Comparison of ENCODE assay signal across 31 cellular contexts in genomic region chr11:36407360-36407759, GRCh38.
DNase-seq lines count a peak whose midpoint lies in the region; ATAC-seq and TF ChIP-seq lines count a peak whose summit lies in the region.
"Had no signal": no experiment of that assay in that cellular context is flagged by ENCODE, and none has a peak within 500 bp of the region (broad histone marks: within the 10 kb centered on the region; RNA-seq: fewer than 3 reads in every experiment).

No MANE protein-coding gene starts in this region.

- H3K27ac Mint-ChIP-seq in activated CD4-positive, alpha-beta T cell treated with anti-CD3 and anti-CD28 coated beads, Interleukin-2, amount 10 ng/mL, durations not matched to agents 24 days and 14 days, result peak overlapping the region; percentile 37
- no peak overlapping the region for H3K27ac Mint-ChIP-seq in activated CD4-positive, alpha-beta T cell treated with anti-CD3 and anti-CD28 coated beads, Interleukin-2, amount 10 ng/mL, durations not matched to agents 7 days and 5 days
- peak overlapping the region; percentile 66 for H3K27ac Mint-ChIP-seq in CD8-positive, alpha-beta T cell
- H3K27ac Mint-ChIP-seq in T-cell (peak overlapping the region; percentile 61 to 92), naive B cell (peak overlapping the region in 4 of 6 donors; percentile 15 to 83 (median 71))
- H3K27ac Mint-ChIP-seq in activated T-helper 17 cell treated with anti-CD3 and anti-CD28 coated beads, Interleukin-2, amount 50 U/mL, for 72 hours, result no peak overlapping the region
- H3K27ac Mint-ChIP-seq: mesothelial cell of epicardium; stimulated activated naive B cell treated with anti-CD40 and anti-IgM and Interleukin-4, amounts not matched to agents 10 μg/mL and 1 μg/mL and 100 μg/mL, for 72 hours had no signal

- H3K36me3 ChIP-seq in CD8-positive, alpha-beta T cell (ENCODE audit: insufficient read depth, low read length), result no peaks in the 10 kb centered on the region
- H3K36me3 ChIP-seq: pancreas, right atrium auricular region, uterus had no signal

- ATAC-seq in CD8-positive, alpha-beta T cell, result no peak
- ATAC-seq in T-cell (replicated peaks in 1 of 4) (no peak), naive B cell (ENCODE audit: low read depth in 2 of 2) (no peak)
- no peak for ATAC-seq in activated T-helper 17 cell treated with anti-CD3 and anti-CD28 coated beads, Interleukin-2, amount 50 U/mL, for 72 hours (replicated peaks)
- ATAC-seq: foreskin keratinocyte; HCT116; HepG2; left lung; naive thymus-derived CD8-positive, alpha-beta T cell; pancreas; PC-3; stimulated activated naive B cell treated with anti-CD40 and anti-IgM and Interleukin-4, amounts not matched to agents 10 μg/mL and 1 μg/mL and 100 μg/mL, for 72 hours had no signal

- H3K4me3 ChIP-seq in CD8-positive, alpha-beta T cell (ENCODE audit: low read depth, low read length), result no peak overlapping the region
- H3K4me3 ChIP-seq: hepatocyte, left lung, pancreas, right atrium auricular region, testis, uterus had no signal

- peaks cover 66% of the 10 kb centered on the region for H3K4me1 Mint-ChIP-seq in activated CD4-positive, alpha-beta T cell treated with anti-CD3 and anti-CD28 coated beads, Interleukin-2, amount 10 ng/mL, durations not matched to agents 24 days and 14 days
- peaks cover 46% of the 10 kb centered on the region for H3K4me1 Mint-ChIP-seq in activated CD4-positive, alpha-beta T cell treated with anti-CD3 and anti-CD28 coated beads, Interleukin-2, amount 10 ng/mL, durations not matched to agents 7 days and 5 days
- peaks cover 49% of the 10 kb centered on the region for H3K4me1 Mint-ChIP-seq in CD8-positive, alpha-beta T cell (ENCODE audit: low read depth)
- peaks cover 37 to 68% (median 48%) of the 10 kb centered on the region in 3 donors for H3K4me1 Mint-ChIP-seq in T-cell
- peaks cover 52 to 90% (median 71%) of the 10 kb centered on the region in 3 donors for H3K4me1 Mint-ChIP-seq in naive B cell
- peaks cover 35% of the 10 kb centered on the region for H3K4me1 Mint-ChIP-seq in activated T-helper 17 cell treated with anti-CD3 and anti-CD28 coated beads, Interleukin-2, amount 50 U/mL, for 72 hours

- POLR2A ChIA-PET in activated CD4-positive, alpha-beta T cell treated with anti-CD3 and anti-CD28 coated beads, Interleukin-2, amount 10 ng/mL, durations not matched to agents 7 days and 5 days (lab: Charles Lee), result no interaction called here
- POLR2A ChIA-PET in CD8-positive, alpha-beta T cell (lab: Charles Lee), result no interaction called here
- POLR2A ChIA-PET in T-cell (lab: Charles Lee), result no interaction called here

- no peaks in the 10 kb centered on the region for H3K9me3 Mint-ChIP-seq in activated CD4-positive, alpha-beta T cell treated with anti-CD3 and anti-CD28 coated beads, Interleukin-2, amount 10 ng/mL, durations not matched to agents 24 days and 14 days
- no peaks in the 10 kb centered on the region for H3K9me3 Mint-ChIP-seq in activated CD4-positive, alpha-beta T cell treated with anti-CD3 and anti-CD28 coated beads, Interleukin-2, amount 10 ng/mL, durations not matched to agents 7 days and 5 days
- no peaks in the 10 kb centered on the region for H3K9me3 Mint-ChIP-seq in CD8-positive, alpha-beta T cell
- H3K9me3 Mint-ChIP-seq in T-cell (no peaks in the 10 kb centered on the region), naive B cell (no peaks in the 10 kb centered on the region)
- H3K9me3 Mint-ChIP-seq in activated T-helper 17 cell treated with anti-CD3 and anti-CD28 coated beads, Interleukin-2, amount 50 U/mL, for 72 hours, result no peaks in the 10 kb centered on the region
- H3K9me3 Mint-ChIP-seq: mesothelial cell of epicardium; stimulated activated naive B cell treated with anti-CD40 and anti-IgM and Interleukin-4, amounts not matched to agents 10 μg/mL and 1 μg/mL and 100 μg/mL, for 72 hours had no signal

- H3K4me1 ChIP-seq in CD8-positive, alpha-beta T cell (ENCODE audit: insufficient read depth, low read length), result peaks cover 41% of the 10 kb centered on the region
- H3K4me1 ChIP-seq: foreskin keratinocyte, pancreas, uterus had no signal

- H3K27me3 ChIP-seq in CD8-positive, alpha-beta T cell (ENCODE audit: insufficient read depth, low read length), result no peaks in the 10 kb centered on the region
- H3K27me3 ChIP-seq: foreskin keratinocyte, hepatocyte, left lung, pancreas, right atrium auricular region, testis, uterus had no signal

- H3K9me3 ChIP-seq in CD8-positive, alpha-beta T cell (ENCODE audit: low read length), result no peaks in the 10 kb centered on the region
- H3K9me3 ChIP-seq: left lung, pancreas, right atrium auricular region, testis, uterus had no signal

- intact Hi-C loops in activated CD4-positive, alpha-beta T cell treated with anti-CD3 and anti-CD28 coated beads, Interleukin-2, amount 10 ng/mL, durations not matched to agents 24 days and 14 days (cut with micrococcal nuclease), result no loop called here
- intact Hi-C loops in CD8-positive, alpha-beta T cell (cut with DNase I, micrococcal nuclease), result no loop called here

- H3K36me3 Mint-ChIP-seq in activated CD4-positive, alpha-beta T cell treated with anti-CD3 and anti-CD28 coated beads, Interleukin-2, amount 10 ng/mL, durations not matched to agents 24 days and 14 days (ENCODE audit: low read depth), result peaks cover 66% of the 10 kb centered on the region
- peaks cover 9% of the 10 kb centered on the region for H3K36me3 Mint-ChIP-seq in activated CD4-positive, alpha-beta T cell treated with anti-CD3 and anti-CD28 coated beads, Interleukin-2, amount 10 ng/mL, durations not matched to agents 7 days and 5 days (ENCODE audit: low read depth)
- peaks cover 8% of the 10 kb centered on the region for H3K36me3 Mint-ChIP-seq in CD8-positive, alpha-beta T cell
- H3K36me3 Mint-ChIP-seq in T-cell, result peaks cover 7% of the 10 kb centered on the region
- H3K36me3 Mint-ChIP-seq in naive B cell, result no peaks in the 10 kb centered on the region
- peaks cover 8% of the 10 kb centered on the region for H3K36me3 Mint-ChIP-seq in activated T-helper 17 cell treated with anti-CD3 and anti-CD28 coated beads, Interleukin-2, amount 50 U/mL, for 72 hours (ENCODE audit: low read depth)
- H3K36me3 Mint-ChIP-seq: mesothelial cell of epicardium; naive thymus-derived CD8-positive, alpha-beta T cell had no signal

- TF ChIP-seq CTCF in CD8-positive, alpha-beta T cell (IDR thresholded peaks at IDR 0.05), result no peak

- CTCF ChIA-PET in activated CD4-positive, alpha-beta T cell treated with anti-CD3 and anti-CD28 coated beads, Interleukin-2, amount 10 ng/mL, durations not matched to agents 7 days and 5 days (lab: Charles Lee), result interaction anchor here (0.9 kb wide), 1 partner anchor 12 kb away, joined by 3 read pairs; no protein-coding TSS in a partner anchor
- CTCF ChIA-PET in CD8-positive, alpha-beta T cell (lab: Charles Lee), result no interaction called here
- CTCF ChIA-PET in T-cell (lab: Charles Lee), result interaction anchor here in 1 of 2 donors (1.4 kb wide), 1 partner anchor 13 kb away, joined by 3 read pairs; no protein-coding TSS in a partner anchor

- H3K4me3 Mint-ChIP-seq in activated CD4-positive, alpha-beta T cell treated with anti-CD3 and anti-CD28 coated beads, Interleukin-2, amount 10 ng/mL, durations not matched to agents 24 days and 14 days, result no peak overlapping the region
- no peak overlapping the region for H3K4me3 Mint-ChIP-seq in activated CD4-positive, alpha-beta T cell treated with anti-CD3 and anti-CD28 coated beads, Interleukin-2, amount 10 ng/mL, durations not matched to agents 7 days and 5 days
- no peak overlapping the region for H3K4me3 Mint-ChIP-seq in CD8-positive, alpha-beta T cell
- peak overlapping the region in 1 of 3 donors; percentile 20 for H3K4me3 Mint-ChIP-seq in T-cell
- H3K4me3 Mint-ChIP-seq in naive B cell, result peak overlapping the region in 5 of 8 donors; percentile 7 to 86 (median 57)
- H3K4me3 Mint-ChIP-seq in activated T-helper 17 cell treated with anti-CD3 and anti-CD28 coated beads, Interleukin-2, amount 50 U/mL, for 72 hours, result no peak overlapping the region
- H3K4me3 Mint-ChIP-seq: mesothelial cell of epicardium; stimulated activated naive B cell treated with anti-CD40 and anti-IgM and Interleukin-4, amounts not matched to agents 10 μg/mL and 1 μg/mL and 100 μg/mL, for 72 hours had no signal

- no peak overlapping the region for H3K27ac ChIP-seq in CD8-positive, alpha-beta T cell (ENCODE audit: low read depth, low read length)
- H3K27ac ChIP-seq: foreskin keratinocyte, hepatocyte, HL-60, pancreas, right atrium auricular region, testis, uterus had no signal

- H3K27me3 Mint-ChIP-seq in activated CD4-positive, alpha-beta T cell treated with anti-CD3 and anti-CD28 coated beads, Interleukin-2, amount 10 ng/mL, durations not matched to agents 24 days and 14 days, result no peaks in the 10 kb centered on the region
- H3K27me3 Mint-ChIP-seq in activated CD4-positive, alpha-beta T cell treated with anti-CD3 and anti-CD28 coated beads, Interleukin-2, amount 10 ng/mL, durations not matched to agents 7 days and 5 days, result no peaks in the 10 kb centered on the region
- H3K27me3 Mint-ChIP-seq in CD8-positive, alpha-beta T cell (ENCODE audit: low read depth), result no peaks in the 10 kb centered on the region
- H3K27me3 Mint-ChIP-seq in T-cell (no peaks in the 10 kb centered on the region), naive B cell (no peaks in the 10 kb centered on the region)
- no peaks in the 10 kb centered on the region for H3K27me3 Mint-ChIP-seq in activated T-helper 17 cell treated with anti-CD3 and anti-CD28 coated beads, Interleukin-2, amount 50 U/mL, for 72 hours
- H3K27me3 Mint-ChIP-seq: stimulated activated naive B cell treated with anti-CD40 and anti-IgM and Interleukin-4, amounts not matched to agents 10 μg/mL and 1 μg/mL and 100 μg/mL, for 72 hours had no signal

- no peak for DNase-seq in activated CD4-positive, alpha-beta T cell treated with anti-CD3 and anti-CD28 coated beads, Interleukin-2, amount 10 ng/mL, durations not matched to agents 24 days and 14 days
- no peak for DNase-seq in activated CD4-positive, alpha-beta T cell treated with anti-CD3 and anti-CD28 coated beads, Interleukin-2, amount 10 ng/mL, durations not matched to agents 7 days and 5 days
- DNase-seq in CD8-positive, alpha-beta T cell, result no peak
- DNase-seq in T-cell (no peak), naive B cell (no peak), anterior cingulate cortex (lab: John Stamatoyannopoulos, UW) (no peak), T-helper 9 cell (no peak)
- DNase-seq: activated CD4-positive, alpha-beta T cell treated with anti-CD3 and anti-CD28 coated beads for 4 hours; activated CD8-positive, alpha-beta memory T cell treated with anti-CD3 and anti-CD28 coated beads, Interleukin-2, amount 50 U/mL, for 48 hours; activated naive CD4-positive, alpha-beta T cell; effector CD4-positive, alpha-beta T cell; foreskin keratinocyte; left lung; naive thymus-derived CD8-positive, alpha-beta T cell; NCI-H2081; NCI-H345; NCI-H774; pancreas; PC-3; Right ventricle myocardium superior; stimulated activated CD4-positive, alpha-beta T cell treated with anti-CD3 and anti-CD28 coated beads, Interleukin-2, amount 100 ng/mL, for 48 hours; stimulated activated naive B cell treated with anti-CD40 and anti-IgM and Interleukin-4, amounts not matched to agents 10 μg/mL and 1 μg/mL and 100 μg/mL, for 72 hours; testis; uterus had no signal

Comparison
In these comparisons a context has a peak if more than half of its experiments do, and no peak if none do; other contexts are left out.
1. H3K27ac Mint-ChIP-seq: peak in activated CD4-positive, alpha-beta T cell treated with anti-CD3 and anti-CD28 coated beads, Interleukin-2, amount 10 ng/mL, durations not matched to agents 24 days and 14 days (single experiment), CD8-positive, alpha-beta T cell (single experiment), T-cell (2 of 2) and naive B cell (4 of 6); none in activated CD4-positive, alpha-beta T cell treated with anti-CD3 and anti-CD28 coated beads, Interleukin-2, amount 10 ng/mL, durations not matched to agents 7 days and 5 days (single experiment) and activated T-helper 17 cell treated with anti-CD3 and anti-CD28 coated beads, Interleukin-2, amount 50 U/mL, for 72 hours (single experiment).
2. H3K4me3 Mint-ChIP-seq: peak in naive B cell (5 of 8); none in activated CD4-positive, alpha-beta T cell treated with anti-CD3 and anti-CD28 coated beads, Interleukin-2, amount 10 ng/mL, durations not matched to agents 24 days and 14 days (single experiment), activated CD4-positive, alpha-beta T cell treated with anti-CD3 and anti-CD28 coated beads, Interleukin-2, amount 10 ng/mL, durations not matched to agents 7 days and 5 days (single experiment), CD8-positive, alpha-beta T cell (single experiment) and activated T-helper 17 cell treated with anti-CD3 and anti-CD28 coated beads, Interleukin-2, amount 50 U/mL, for 72 hours (single experiment).